ENCODE assay signal across 27 cellular contexts in genomic region chr18:3658529-3658928, GRCh38.
DNase-seq lines count a peak whose midpoint lies in the region; ATAC-seq, FAIRE-seq and TF ChIP-seq lines count a peak whose summit lies in the region.
"Had no signal": no experiment of that assay in that cellular context is flagged by ENCODE, and none has a peak within 500 bp of the region (broad histone marks: within the 10 kb centered on the region; RNA-seq: fewer than 3 reads in every experiment).

No MANE protein-coding gene starts in this region.

- no peak overlapping the region for H4K8ac ChIP-seq in IMR-90 (ENCODE audit: low read depth in 2 of 2, low read length in 2 of 2)

- H3K36me3 Mint-ChIP-seq in T-helper 2 cell treated with Interferon-gamma antibody and Interleukin-4, amounts not matched to agents 5 μg/mL and 100 μg/mL, for 36 hours (ENCODE audit: low read depth), result no peaks in the 10 kb centered on the region
- peaks cover 6% of the 10 kb centered on the region for H3K36me3 Mint-ChIP-seq in activated T-helper 2 cell treated with anti-CD3 and anti-CD28 coated beads, Interferon-gamma antibody, Interleukin-2, Interleukin-4, amounts not matched to agents 10 μg/mL and 5 μg/mL and 100 μg/mL, durations not matched to agents 14 hours and 24 hours and 36 hours (ENCODE audit: low read depth)
- H3K36me3 Mint-ChIP-seq: CD4-positive, CD25-positive, alpha-beta regulatory T cell had no signal

- H3K4me3 ChIP-seq in IMR-90 (ENCODE audit: insufficient read depth, low read depth, low read length) (no peak overlapping the region), adrenal gland (no peak overlapping the region)
- H3K4me3 ChIP-seq: BLaER1, GM23248, SJSA1 had no signal

- H3K4me1 ChIP-seq in IMR-90 (ENCODE audit: control insufficient read depth, insufficient read depth, low read length), result peaks cover 8% of the 10 kb centered on the region
- H3K4me1 ChIP-seq in adrenal gland (replicated peaks in 1 of 2), result peaks cover 13 to 30% of the 10 kb centered on the region in 2 donors

- peak overlapping the region; percentile 5 for H3K27ac Mint-ChIP-seq in T-helper 2 cell treated with Interferon-gamma antibody and Interleukin-4, amounts not matched to agents 5 μg/mL and 100 μg/mL, for 36 hours
- peak overlapping the region; percentile 47 for H3K27ac Mint-ChIP-seq in activated T-helper 2 cell treated with anti-CD3 and anti-CD28 coated beads, Interferon-gamma antibody, Interleukin-2, Interleukin-4, amounts not matched to agents 10 μg/mL and 5 μg/mL and 100 μg/mL, durations not matched to agents 14 hours and 24 hours and 36 hours
- H3K27ac Mint-ChIP-seq: CD4-positive, CD25-positive, alpha-beta regulatory T cell; H9 had no signal

- no peak overlapping the region for H2AK5ac ChIP-seq in IMR-90 (ENCODE audit: low read depth, low read length)

- H3K4me1 Mint-ChIP-seq in T-helper 2 cell treated with Interferon-gamma antibody and Interleukin-4, amounts not matched to agents 5 μg/mL and 100 μg/mL, for 36 hours (ENCODE audit: low read depth), result peaks cover 32% of the 10 kb centered on the region
- peaks cover 49% of the 10 kb centered on the region for H3K4me1 Mint-ChIP-seq in activated T-helper 2 cell treated with anti-CD3 and anti-CD28 coated beads, Interferon-gamma antibody, Interleukin-2, Interleukin-4, amounts not matched to agents 10 μg/mL and 5 μg/mL and 100 μg/mL, durations not matched to agents 14 hours and 24 hours and 36 hours (ENCODE audit: low read depth)
- H3K4me1 Mint-ChIP-seq: CD4-positive, CD25-positive, alpha-beta regulatory T cell had no signal

- no peak overlapping the region for H2BK120ac ChIP-seq in IMR-90 (ENCODE audit: low read depth, low read length)

- H3K18ac ChIP-seq in IMR-90 (ENCODE audit: low read depth, low read length), result no peak overlapping the region

- peaks cover 7 to 19% of the 10 kb centered on the region in 2 experiments; a peak in 3 of 4 replicates for H3K79me1 ChIP-seq in IMR-90 (ENCODE audit: low read depth in 1 of 2, low read length in 2 of 2)

- H3K4ac ChIP-seq in IMR-90 (ENCODE audit: low read depth, low read length), result no peak overlapping the region

- H4K91ac ChIP-seq in IMR-90 (ENCODE audit: insufficient read depth, low read depth, low read length), result no peak overlapping the region

- dilution Hi-C loops in IMR-90 (cut with HindIII; ENCODE audit: low sequenced_read_pairs, unreplicated experiment), result no loop called here

- POLR2A ChIA-PET in IMR-90 (lab: Charles Lee; ENCODE audit: unreplicated experiment), result no interaction called here

- no peak overlapping the region for H3K14ac ChIP-seq in IMR-90 (replicated peaks; ENCODE audit: low read depth, low read length)

- no peaks in the 10 kb centered on the region for H3K36me3 ChIP-seq in IMR-90 (ENCODE audit: control insufficient read depth, insufficient read depth, low read length)
- H3K36me3 ChIP-seq in adrenal gland (replicated peaks in 1 of 2), result no peaks in the 10 kb centered on the region
- H3K36me3 ChIP-seq: BLaER1, SJSA1 had no signal

- H3K56ac ChIP-seq in IMR-90 (ENCODE audit: extremely low read depth, insufficient read depth, low read length), result no peak overlapping the region

- in situ Hi-C loops in IMR-90 (cut with MboI; ENCODE audit: low sequenced_read_pairs), result no loop called here

- H3K4me2 ChIP-seq in IMR-90 (ENCODE audit: low read depth, low read length), result no peak overlapping the region
- H3K4me2 ChIP-seq: BLaER1 had no signal

- peak overlapping the region; percentile 42; the same call in 1 of the 2 replicates for H2BK20ac ChIP-seq in IMR-90 (ENCODE audit: low read depth, low read length)

- no peaks in the 10 kb centered on the region for H3K27me3 ChIP-seq in IMR-90 (ENCODE audit: control insufficient read depth, insufficient read depth, low read length)
- H3K27me3 ChIP-seq in adrenal gland, result no peaks in the 10 kb centered on the region
- H3K27me3 ChIP-seq: BLaER1, SJSA1 had no signal

- H2AK9ac ChIP-seq in IMR-90 (replicated peaks; ENCODE audit: low read depth, low read length, poor library complexity), result no peak overlapping the region

- H3K9me3 Mint-ChIP-seq in T-helper 2 cell treated with Interferon-gamma antibody and Interleukin-4, amounts not matched to agents 5 μg/mL and 100 μg/mL, for 36 hours, result no peaks in the 10 kb centered on the region
- peaks cover under 1% of the 10 kb centered on the region for H3K9me3 Mint-ChIP-seq in activated T-helper 2 cell treated with anti-CD3 and anti-CD28 coated beads, Interferon-gamma antibody, Interleukin-2, Interleukin-4, amounts not matched to agents 10 μg/mL and 5 μg/mL and 100 μg/mL, durations not matched to agents 14 hours and 24 hours and 36 hours
- H3K9me3 Mint-ChIP-seq: CD4-positive, CD25-positive, alpha-beta regulatory T cell had no signal

- intact Hi-C loops in IMR-90 (cut with micrococcal nuclease) (no loop called here), adrenal gland (cut with DNase I) (no loop called here)
- intact Hi-C loops in activated T-helper 2 cell treated with anti-CD3 and anti-CD28 coated beads, Interferon-gamma antibody, Interleukin-2, Interleukin-4, amounts not matched to agents 10 μg/mL and 5 μg/mL and 100 μg/mL, durations not matched to agents 14 hours and 24 hours and 36 hours (cut with micrococcal nuclease), result no loop called here

- no peak overlapping the region for H3K27ac ChIP-seq in IMR-90 (ENCODE audit: insufficient read depth, low read length)
- H3K27ac ChIP-seq in adrenal gland, result no peak overlapping the region
- H3K27ac ChIP-seq: 22Rv1, BLaER1, GM23248, SJSA1 had no signal

- DNase-seq in T-helper 2 cell treated with Interferon-gamma antibody and Interleukin-4, amounts not matched to agents 5 μg/mL and 100 μg/mL, for 36 hours (ENCODE audit: low spot score), result no peak
- no peak for DNase-seq in T-helper 2 cell
- DNase-seq in IMR-90, result no peak
- DNase-seq in activated T-helper 2 cell treated with anti-CD3 and anti-CD28 coated beads, Interferon-gamma antibody, Interleukin-2, Interleukin-4, amounts not matched to agents 10 μg/mL and 5 μg/mL and 100 μg/mL, durations not matched to agents 14 hours and 24 hours and 36 hours (ENCODE audit: low spot score), result no peak
- DNase-seq in urothelium cell line (ENCODE audit: low spot score), result no peak
- no peak for DNase-seq in adrenal gland
- no peak for DNase-seq in activated CD8-positive, alpha-beta memory T cell treated with anti-CD3 and anti-CD28 coated beads, Interleukin-2, amount 50 U/mL, for 4 hours
- no peak for DNase-seq in activated CD4-positive, alpha-beta T cell treated with anti-CD3 and anti-CD28 coated beads, Interleukin-2, amount 50 U/mL, for 1 hour
- DNase-seq: ACHN; CD4-positive, CD25-positive, alpha-beta regulatory T cell; DMS53; GM23248; H9; Kasumi-1; MV-4-11; NCI-H1105; NCI-H1436 treated with DMSO at 0.1 percent for 48 hours; NCI-H1930; NCI-H446; NCI-H524 treated with DMSO at 0.1 percent for 48 hours; NCI-H774; PC-3; Right ventricle myocardium superior; RPMI8226 had no signal

- WGBS in IMR-90 (ENCODE audit: extremely low coverage in 2 of 2, insufficient read length in 1 of 2), 2 experiments, result no CpG with 5 or more reads among the region's 1 CpG
- WGBS in adrenal gland, 4 donors, result 59 to 66% (median 65%) methylated on average over 1 of the region's 1 CpG

- no peak overlapping the region for H2BK5ac ChIP-seq in IMR-90 (ENCODE audit: low read depth, low read length, poor library complexity, severe bottlenecking)

- no peak overlapping the region for H2BK15ac ChIP-seq in IMR-90 (ENCODE audit: low read depth, low read length)

- H3K23ac ChIP-seq in IMR-90 (ENCODE audit: low read depth, low read length), result no peak overlapping the region

- CTCF ChIA-PET in IMR-90 (lab: Yijun Ruan, JAX), result interaction anchor here (1.0 kb wide), 1 partner anchor 23 kb away, joined by 3 read pairs; no protein-coding TSS in a partner anchor

- TF ChIP-seq POLR2A in IMR-90 (IDR thresholded peaks at IDR 0.05; ENCODE audit: low read depth, low read length) (no peak), adrenal gland (IDR thresholded peaks at IDR 0.05) (no peak)

- BruUV-seq in IMR-90 (replicated peaks; lab: Mats Ljungman, UMichigan), result no TSS peak

- no peak overlapping the region for H3K9ac ChIP-seq in IMR-90 (ENCODE audit: low read depth, low read length)
- H3K9ac ChIP-seq: BLaER1, GM23248 had no signal

- no peak overlapping the region for H3K4me3 Mint-ChIP-seq in T-helper 2 cell treated with Interferon-gamma antibody and Interleukin-4, amounts not matched to agents 5 μg/mL and 100 μg/mL, for 36 hours
- no peak overlapping the region for H3K4me3 Mint-ChIP-seq in activated T-helper 2 cell treated with anti-CD3 and anti-CD28 coated beads, Interferon-gamma antibody, Interleukin-2, Interleukin-4, amounts not matched to agents 10 μg/mL and 5 μg/mL and 100 μg/mL, durations not matched to agents 14 hours and 24 hours and 36 hours (ENCODE audit: low read depth)
- H3K4me3 Mint-ChIP-seq: CD4-positive, CD25-positive, alpha-beta regulatory T cell; H9 had no signal

- TF ChIP-seq CTCF in IMR-90 (conservative IDR thresholded peaks at IDR 0.05; ENCODE audit: low read depth, low read length) (no peak), adrenal gland (IDR thresholded peaks at IDR 0.05) (no peak)

- peak; percentile 35 for FAIRE-seq in urothelium cell line (lab: Jason Lieb, UNC)

- H3K9me3 ChIP-seq in IMR-90 (ENCODE audit: control insufficient read depth, insufficient read depth, low read length) (peaks cover 1% of the 10 kb centered on the region), adrenal gland (replicated peaks in 1 of 3) (no peaks in the 10 kb centered on the region)
- H3K9me3 ChIP-seq: SJSA1 had no signal

- peaks cover 10% of the 10 kb centered on the region for H3K9me1 ChIP-seq in IMR-90 (ENCODE audit: insufficient read depth, low read length)

- no peak overlapping the region for H2AFZ ChIP-seq in IMR-90 (replicated peaks; ENCODE audit: low read length, poor library complexity)
- H2AFZ ChIP-seq: GM23248 had no signal

- no peak for TF ChIP-seq RAD21 in IMR-90 (IDR thresholded peaks at IDR 0.05; ENCODE audit: low read length)

- ATAC-seq in IMR-90 (ENCODE audit: low read depth), result no peak
- ATAC-seq: PC-3 had no signal

- no peaks in the 10 kb centered on the region for H4K20me1 ChIP-seq in IMR-90 (ENCODE audit: insufficient read depth, low read length)
- H4K20me1 ChIP-seq: BLaER1 had no signal

- H4K5ac ChIP-seq in IMR-90 (ENCODE audit: low read depth, low read length), result no peak overlapping the region

- H3K27me3 Mint-ChIP-seq in T-helper 2 cell treated with Interferon-gamma antibody and Interleukin-4, amounts not matched to agents 5 μg/mL and 100 μg/mL, for 36 hours (ENCODE audit: low read depth), result no peaks in the 10 kb centered on the region
- H3K27me3 Mint-ChIP-seq in activated T-helper 2 cell treated with anti-CD3 and anti-CD28 coated beads, Interferon-gamma antibody, Interleukin-2, Interleukin-4, amounts not matched to agents 10 μg/mL and 5 μg/mL and 100 μg/mL, durations not matched to agents 14 hours and 24 hours and 36 hours (ENCODE audit: low read depth), result no peaks in the 10 kb centered on the region
- H3K27me3 Mint-ChIP-seq: CD4-positive, CD25-positive, alpha-beta regulatory T cell had no signal

TF ChIP-seq in IMR-90, 13 proteins besides CTCF, POLR2A, EP300 and RAD21 (continues in another document):
- TF ChIP-seq BHLHE40 (IDR thresholded peaks at IDR 0.05; ENCODE audit: low read depth, low read length), result no peak
- no peak for TF ChIP-seq CEBPB (IDR thresholded peaks at IDR 0.05; ENCODE audit: low read depth, low read length)
- no peak for TF ChIP-seq RFX5 (IDR thresholded peaks at IDR 0.05; ENCODE audit: low read depth, low read length)
- no peak for TF ChIP-seq MAFK (IDR thresholded peaks at IDR 0.05; ENCODE audit: low read depth, low read length)
